In genomic region chr17:45051060-45051719, GRCh38 we compare ENCODE assay signal across 8 cellular contexts. TPM values are rescaled to one million over a fixed set of nuclear protein-coding genes. Genes with fewer than 3 reads are reported as not detected.
DNase-seq lines count a peak whose midpoint lies in the region; ATAC-seq and TF ChIP-seq lines count a peak whose summit lies in the region.

Gene DCAKD (minus strand): TSS chr17:45051632. CDS start chr17:45034885, 16,747 bp downstream.

- peaks cover 32% of the 10 kb centered on the region for H3K4me1 Mint-ChIP-seq in activated T-helper 2 cell treated with anti-CD3 and anti-CD28 coated beads, Interferon-gamma antibody, Interleukin-2, Interleukin-4, amounts not matched to agents 10 μg/mL and 5 μg/mL and 100 μg/mL, durations not matched to agents 14 hours and 24 hours and 36 hours (ENCODE audit: low read depth)
- peaks cover 15 to 16% of the 10 kb centered on the region in 2 donors for H3K4me1 Mint-ChIP-seq in natural killer cell treated with Interleukin-12 subunit alpha and Interleukin-12 subunit beta and Interleukin-15 and Interleukin-18, amount 100 ng/mL, for 72 hours (ENCODE audit: low read depth in 2 of 2)

- H3K4me1 ChIP-seq in DOHH2 (ENCODE audit: control insufficient read depth, low read length) (peaks cover 36% of the 10 kb centered on the region), RWPE2 (ENCODE audit: insufficient read depth, poor library complexity, severe bottlenecking) (peaks cover 35% of the 10 kb centered on the region)

- peak within 1 kb of the TSS; percentile 87 for H3K4me3 Mint-ChIP-seq in activated T-helper 2 cell treated with anti-CD3 and anti-CD28 coated beads, Interferon-gamma antibody, Interleukin-2, Interleukin-4, amounts not matched to agents 10 μg/mL and 5 μg/mL and 100 μg/mL, durations not matched to agents 14 hours and 24 hours and 36 hours (ENCODE audit: low read depth)
- peak within 1 kb of the TSS; percentile 92 for H3K4me3 Mint-ChIP-seq in natural killer cell treated with Interleukin-12 subunit alpha and Interleukin-12 subunit beta and Interleukin-15 and Interleukin-18, amount 100 ng/mL, for 72 hours

- H3K27me3 Mint-ChIP-seq in activated T-helper 2 cell treated with anti-CD3 and anti-CD28 coated beads, Interferon-gamma antibody, Interleukin-2, Interleukin-4, amounts not matched to agents 10 μg/mL and 5 μg/mL and 100 μg/mL, durations not matched to agents 14 hours and 24 hours and 36 hours (ENCODE audit: low read depth), result no peaks in the 10 kb centered on the region
- no peaks in the 10 kb centered on the region for H3K27me3 Mint-ChIP-seq in natural killer cell treated with Interleukin-12 subunit alpha and Interleukin-12 subunit beta and Interleukin-15 and Interleukin-18, amount 100 ng/mL, for 72 hours

- intact Hi-C loops in activated T-helper 2 cell treated with anti-CD3 and anti-CD28 coated beads, Interferon-gamma antibody, Interleukin-2, Interleukin-4, amounts not matched to agents 10 μg/mL and 5 μg/mL and 100 μg/mL, durations not matched to agents 14 hours and 24 hours and 36 hours (cut with micrococcal nuclease), result loop anchor here (5.0 kb wide), 2 partner anchors 96 to 849 kb away; partner anchors contain the start of gene HEXIM1

- H3K36me3 ChIP-seq in DOHH2 (ENCODE audit: control insufficient read depth, low read length), result peaks cover 9% of the 10 kb centered on the region; the same call in 1 of the 2 replicates
- peaks cover 14% of the 10 kb centered on the region for H3K36me3 ChIP-seq in RWPE2 (ENCODE audit: low read depth)

- peaks cover 19% of the 10 kb centered on the region for H3F3A ChIP-seq in DOHH2 (ENCODE audit: control insufficient read depth, insufficient read depth)

- H3K27ac Mint-ChIP-seq in activated T-helper 2 cell treated with anti-CD3 and anti-CD28 coated beads, Interferon-gamma antibody, Interleukin-2, Interleukin-4, amounts not matched to agents 10 μg/mL and 5 μg/mL and 100 μg/mL, durations not matched to agents 14 hours and 24 hours and 36 hours, result peak within 1 kb of the TSS; percentile 91
- H3K27ac Mint-ChIP-seq in natural killer cell treated with Interleukin-12 subunit alpha and Interleukin-12 subunit beta and Interleukin-15 and Interleukin-18, amount 100 ng/mL, for 72 hours, result peak within 1 kb of the TSS; percentile 88 to 99

- H3K27ac ChIP-seq in DOHH2 (ENCODE audit: low read depth, low read length) (peak within 1 kb of the TSS; percentile 84), RWPE2 (ENCODE audit: poor library complexity, severe bottlenecking) (peak within 1 kb of the TSS; percentile 97)

- H3K79me2 ChIP-seq in DOHH2 (ENCODE audit: control insufficient read depth, low read length), result peaks cover 52% of the 10 kb centered on the region

- TF ChIP-seq CTCF in DOHH2 (IDR thresholded peaks at IDR 0.05; ENCODE audit: low read depth, low read length, poor library complexity, severe bottlenecking) (no peak), LNCaP clone FGC (IDR thresholded peaks at IDR 0.05; ENCODE audit: control insufficient read depth, extremely low read depth, insufficient read depth) (no peak), RWPE2 (IDR thresholded peaks at IDR 0.05; ENCODE audit: poor library complexity, severe bottlenecking) (no peak)

- H3K4me3 ChIP-seq in DOHH2 (ENCODE audit: low read length) (peak within 1 kb of the TSS; percentile 90), LNCaP clone FGC (ENCODE audit: low read depth, low read length) (peak within 1 kb of the TSS; percentile 80), RWPE2 (ENCODE audit: severe bottlenecking) (peak within 1 kb of the TSS; percentile 67)

- peak; percentile 87 for DNase-seq in GOT3 (lab: John Stamatoyannopoulos, UW)
- DNase-seq in LNCaP clone FGC (ENCODE audit: low read depth), result peak; percentile 81
- DNase-seq in RWPE2 (ENCODE audit: low spot score), result peak; percentile 96
- DNase-seq in activated T-helper 2 cell treated with anti-CD3 and anti-CD28 coated beads, Interferon-gamma antibody, Interleukin-2, Interleukin-4, amounts not matched to agents 10 μg/mL and 5 μg/mL and 100 μg/mL, durations not matched to agents 14 hours and 24 hours and 36 hours (ENCODE audit: low spot score), result peak; percentile 91
- DNase-seq in fibroblast of peridontal ligament (ENCODE audit: extremely low read depth), result peak; percentile 89
- peak; percentile 97 for DNase-seq in natural killer cell treated with Interleukin-12 subunit alpha and Interleukin-12 subunit beta and Interleukin-15 and Interleukin-18, amount 100 ng/mL, for 72 hours (ENCODE audit: low spot score)
- peak; percentile 91 for DNase-seq in stimulated activated naive CD4-positive, alpha-beta T cell treated with Interleukin-2 at 50 U/mL for 16 hours (lab: John Stamatoyannopoulos, UW)

- peaks cover 23% of the 10 kb centered on the region for H3K36me3 Mint-ChIP-seq in activated T-helper 2 cell treated with anti-CD3 and anti-CD28 coated beads, Interferon-gamma antibody, Interleukin-2, Interleukin-4, amounts not matched to agents 10 μg/mL and 5 μg/mL and 100 μg/mL, durations not matched to agents 14 hours and 24 hours and 36 hours (ENCODE audit: low read depth)
- no peaks in the 10 kb centered on the region for H3K36me3 Mint-ChIP-seq in natural killer cell treated with Interleukin-12 subunit alpha and Interleukin-12 subunit beta and Interleukin-15 and Interleukin-18, amount 100 ng/mL, for 72 hours

- no peaks in the 10 kb centered on the region for H3K9me3 Mint-ChIP-seq in activated T-helper 2 cell treated with anti-CD3 and anti-CD28 coated beads, Interferon-gamma antibody, Interleukin-2, Interleukin-4, amounts not matched to agents 10 μg/mL and 5 μg/mL and 100 μg/mL, durations not matched to agents 14 hours and 24 hours and 36 hours
- no peaks in the 10 kb centered on the region for H3K9me3 Mint-ChIP-seq in natural killer cell treated with Interleukin-12 subunit alpha and Interleukin-12 subunit beta and Interleukin-15 and Interleukin-18, amount 100 ng/mL, for 72 hours

- H4K20me1 ChIP-seq in DOHH2 (ENCODE audit: control insufficient read depth, insufficient read depth, low read depth, low read length), result no peaks in the 10 kb centered on the region

- peak within 1 kb of the TSS; percentile 90 for H3K4me2 ChIP-seq in DOHH2 (ENCODE audit: low read length)

- no peaks in the 10 kb centered on the region for H3K27me3 ChIP-seq in DOHH2 (ENCODE audit: control insufficient read depth, low read length)
- H3K27me3 ChIP-seq in RWPE2 (ENCODE audit: insufficient read depth, poor library complexity, severe bottlenecking), result no peaks in the 10 kb centered on the region

- no peaks in the 10 kb centered on the region for H3K9me3 ChIP-seq in DOHH2 (ENCODE audit: control insufficient read depth, insufficient read depth, low read length)
- H3K9me3 ChIP-seq in RWPE2 (ENCODE audit: severe bottlenecking), result no peaks in the 10 kb centered on the region

- no peaks in the 10 kb centered on the region for H3K9me2 ChIP-seq in DOHH2 (replicated peaks; ENCODE audit: control insufficient read depth, low read length)

- peak; percentile 92 for ATAC-seq in RWPE2 (ENCODE audit: low read depth)
- ATAC-seq in natural killer cell treated with Interleukin-12 subunit alpha and Interleukin-12 subunit beta and Interleukin-15 and Interleukin-18, amount 100 ng/mL, for 72 hours, result peak; percentile 99 to 100

RNA-seq across cellular contexts. Expression of gene DCAKD, which starts in this region (rescaled TPM):
- total RNA-seq in activated T-helper 2 cell treated with anti-CD3 and anti-CD28 coated beads, Interferon-gamma antibody, Interleukin-2, Interleukin-4, amounts not matched to agents 10 μg/mL and 5 μg/mL and 100 μg/mL, durations not matched to agents 14 hours and 24 hours and 36 hours, result 30.0 and 31.0 TPM in 2 replicates
- total RNA-seq in natural killer cell treated with Interleukin-12 subunit alpha and Interleukin-12 subunit beta and Interleukin-15 and Interleukin-18, amount 100 ng/mL, for 72 hours, result 10 to 100 TPM; 17.9 to 36.4 TPM

Comparison
In these comparisons a context has a peak if more than half of its experiments do, and no peak if none do; other contexts are left out.
1. Peak in every context shown above with its lines: DNase-seq, ATAC-seq, H3K4me3 ChIP-seq and H3K27ac ChIP-seq.